In the genomic region with DNA sequence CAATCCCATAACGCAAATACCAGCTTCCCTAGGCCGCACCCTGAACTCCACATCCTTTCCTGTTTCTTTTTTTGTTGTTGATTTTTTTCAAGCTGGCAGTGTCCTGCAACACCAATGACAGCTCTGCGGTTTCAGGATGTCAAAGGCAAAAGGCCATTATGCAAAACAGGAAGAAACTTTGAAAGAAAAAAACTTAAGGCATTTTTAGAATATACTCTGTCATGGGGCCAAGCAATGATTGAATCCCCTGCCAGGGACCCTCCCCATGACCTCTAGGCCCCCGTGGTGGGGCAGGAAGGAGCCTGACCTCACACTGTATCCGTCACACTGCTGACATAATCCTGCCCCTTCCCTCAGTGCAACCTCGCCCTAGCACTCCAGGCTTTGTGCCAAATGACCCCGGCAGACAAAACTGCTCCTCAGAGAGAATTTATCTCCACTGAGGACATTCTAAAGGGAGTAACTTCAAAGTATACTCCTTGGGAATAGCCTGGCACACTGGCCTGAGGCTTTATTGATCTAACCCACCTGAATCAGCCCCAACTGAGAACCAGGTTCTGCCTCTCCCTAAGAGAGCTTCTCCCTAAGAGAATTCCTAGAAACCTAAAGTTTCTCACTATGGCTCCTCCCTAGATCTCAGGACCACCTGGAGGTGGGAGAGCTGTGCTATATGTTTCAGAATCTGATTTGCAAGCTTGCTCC, we compare ENCODE assay signal across 8 cellular contexts. TPM values are rescaled to one million over a fixed set of nuclear protein-coding genes. Genes with fewer than 3 reads are reported as not detected.
DNase-seq lines count a peak whose midpoint lies in the region; ATAC-seq and TF ChIP-seq lines count a peak whose summit lies in the region.

No MANE protein-coding gene starts in this region.

- CTCF ChIA-PET in CD8-positive, alpha-beta memory T cell (lab: Charles Lee): interaction anchor here (0.9 to 3.7 kb wide), 7 partner anchors 8 to 131 kb away, joined by 3 to 21 read pairs (median 4); partner anchors contain the start of genes B4GALT1 and NFX1
- CTCF ChIA-PET in naive thymus-derived CD4-positive, alpha-beta T cell (lab: Charles Lee): interaction anchor here (1.0 to 2.5 kb wide), 4 partner anchors 8 to 17 kb away, joined by 3 to 10 read pairs (median 4); no protein-coding TSS in a partner anchor

- no peak for TF ChIP-seq CTCF in dorsolateral prefrontal cortex (IDR thresholded peaks at IDR 0.05 in 54 of 56, conservative IDR thresholded peaks at IDR 0.05 in 2 of 56; ENCODE audit: low read depth in 1 of 56, partially characterized antibody in 56 of 56)

- ATAC-seq in naive thymus-derived CD4-positive, alpha-beta T cell: peak; percentile 78
- no peak for ATAC-seq in HG02970 (IDR thresholded peaks at IDR 0.05; ENCODE audit: low FRiP score, unreplicated experiment)

- peak overlapping the region; percentile 16 for H3K4me3 ChIP-seq in CD8-positive, alpha-beta memory T cell (ENCODE audit: low read length)
- H3K4me3 ChIP-seq in dorsolateral prefrontal cortex: peak overlapping the region in 2 of 59 donors; percentile 5 to 9
- H3K4me3 ChIP-seq in naive thymus-derived CD4-positive, alpha-beta T cell (ENCODE audit: low read length): peak overlapping the region; percentile 8

- peak overlapping the region; percentile 63 to 99 (median 88) for H3K4me3 Mint-ChIP-seq in CD8-positive, alpha-beta memory T cell
- peak overlapping the region; percentile 64 to 86 (median 78) for H3K4me3 Mint-ChIP-seq in naive thymus-derived CD4-positive, alpha-beta T cell

- no peaks in the 10 kb centered on the region for H3K27me3 ChIP-seq in CD8-positive, alpha-beta memory T cell (ENCODE audit: insufficient read depth, low read length, poor library complexity, severe bottlenecking)
- no peaks in the 10 kb centered on the region for H3K27me3 ChIP-seq in dorsolateral prefrontal cortex
- no peaks in the 10 kb centered on the region for H3K27me3 ChIP-seq in naive thymus-derived CD4-positive, alpha-beta T cell (ENCODE audit: control insufficient read depth in 2 of 2, insufficient read depth in 2 of 2, low read length in 2 of 2)

- intact Hi-C loops in dorsolateral prefrontal cortex (cut with DNase I): no loop called here
- intact Hi-C loops in naive thymus-derived CD4-positive, alpha-beta T cell (cut with micrococcal nuclease): loop anchor here (1.0 to 2.0 kb wide), 6 partner anchors 8 to 132 kb away; partner anchors contain the start of genes B4GALT1 (in 1 of the 2) and NFX1 (in 1 of the 2)

- peaks cover 89 to 98% (median 98%) of the 10 kb centered on the region in 3 donors for H3K4me1 Mint-ChIP-seq in CD8-positive, alpha-beta memory T cell
- H3K4me1 Mint-ChIP-seq in naive thymus-derived CD4-positive, alpha-beta T cell: peaks cover 76 to 99% (median 94%) of the 10 kb centered on the region in 7 donors

- peak overlapping the region; percentile 91 to 99 (median 98) for H3K27ac Mint-ChIP-seq in CD8-positive, alpha-beta memory T cell
- H3K27ac Mint-ChIP-seq in naive thymus-derived CD4-positive, alpha-beta T cell: peak overlapping the region; percentile 88 to 99 (median 97)

- H3K36me3 ChIP-seq in CD8-positive, alpha-beta memory T cell (ENCODE audit: insufficient read depth, low read length): no peaks in the 10 kb centered on the region
- no peaks in the 10 kb centered on the region for H3K36me3 ChIP-seq in naive thymus-derived CD4-positive, alpha-beta T cell (ENCODE audit: control insufficient read depth in 2 of 3, insufficient read depth in 3 of 3, low read length in 3 of 3)

- DNase-seq in CD8-positive, alpha-beta memory T cell: peak in 3 of 5 donors; percentile 68 to 74 (median 70)
- DNase-seq in HCEC 1CT (peak; percentile 47), SIG-M5 (lab: John Stamatoyannopoulos, UW) (peak; percentile 17), dorsolateral prefrontal cortex (no peak), NCI-H524 treated with DMSO at 0.1 percent for 48 hours (lab: John Stamatoyannopoulos, UW) (no peak), epidermal melanocyte (ENCODE audit: insufficient read length, low spot score) (no peak)
- DNase-seq in naive thymus-derived CD4-positive, alpha-beta T cell: peak in 7 of 9 donors; percentile 51 to 62 (median 59)

- peak overlapping the region; percentile 86 for H3K27ac ChIP-seq in CD8-positive, alpha-beta memory T cell (ENCODE audit: low read depth, low read length)
- H3K27ac ChIP-seq in dorsolateral prefrontal cortex: peak overlapping the region in 57 of 59 donors; percentile 8 to 94 (median 78)
- H3K27ac ChIP-seq in naive thymus-derived CD4-positive, alpha-beta T cell (ENCODE audit: low read depth, low read length): peak overlapping the region; percentile 91

- H3K27me3 Mint-ChIP-seq in CD8-positive, alpha-beta memory T cell: no peaks in the 10 kb centered on the region
- H3K27me3 Mint-ChIP-seq in naive thymus-derived CD4-positive, alpha-beta T cell: no peaks in the 10 kb centered on the region

- H3K4me1 ChIP-seq in CD8-positive, alpha-beta memory T cell (ENCODE audit: insufficient read depth, low read length): peaks cover 95% of the 10 kb centered on the region
- H3K4me1 ChIP-seq in naive thymus-derived CD4-positive, alpha-beta T cell (ENCODE audit: control insufficient read depth in 2 of 2, insufficient read depth in 2 of 2, low read length in 2 of 2): peaks cover 84 to 94% of the 10 kb centered on the region in 2 donors

- no peaks in the 10 kb centered on the region for H3K9me3 Mint-ChIP-seq in CD8-positive, alpha-beta memory T cell
- H3K9me3 Mint-ChIP-seq in naive thymus-derived CD4-positive, alpha-beta T cell: no peaks in the 10 kb centered on the region

- H3K36me3 Mint-ChIP-seq in CD8-positive, alpha-beta memory T cell: peaks cover 0 to 2% (median 0%) of the 10 kb centered on the region in 3 donors
- H3K36me3 Mint-ChIP-seq in naive thymus-derived CD4-positive, alpha-beta T cell: peaks cover 0 to 15% (median 5%) of the 10 kb centered on the region in 5 donors

- POLR2A ChIA-PET in CD8-positive, alpha-beta memory T cell (lab: Charles Lee): interaction anchor here (1.3 to 1.8 kb wide), 2 partner anchors 18 to 22 kb away, joined by 4 to 7 read pairs; no protein-coding TSS in a partner anchor
- POLR2A ChIA-PET in naive thymus-derived CD4-positive, alpha-beta T cell (lab: Charles Lee): interaction anchor here (0.7 to 7.6 kb wide), 6 partner anchors 9 to 134 kb away, joined by 3 to 92 read pairs (median 6); partner anchors contain the start of genes DNAJA1 and SMU1

- H3K9me3 ChIP-seq in CD8-positive, alpha-beta memory T cell (ENCODE audit: low read length): no peaks in the 10 kb centered on the region
- H3K9me3 ChIP-seq in naive thymus-derived CD4-positive, alpha-beta T cell (ENCODE audit: control insufficient read depth in 2 of 3, low read length in 3 of 3): peaks cover 0 to 3% (median 0%) of the 10 kb centered on the region in 3 experiments

RNA-seq across cellular contexts. Expression of gene B4GALT1, which starts 7.9 kb away (rescaled TPM):
- 10 to 100 TPM; 38.0 to 38.3 TPM for total RNA-seq in CD8-positive, alpha-beta memory T cell
- polyA plus RNA-seq in CD8-positive, alpha-beta memory T cell: 41.6 TPM
- total RNA-seq in dorsolateral prefrontal cortex: 10 to 100 TPM in 8 of 120 experiments, 1 to 10 TPM in 112; 2.8 to 13.3 (median 6.0) TPM
- total RNA-seq in naive thymus-derived CD4-positive, alpha-beta T cell: 10 to 100 TPM; 40.7 to 86.2 (median 45.6) TPM
- polyA plus RNA-seq in naive thymus-derived CD4-positive, alpha-beta T cell: 10 to 100 TPM; 12.9 to 16.4 TPM

Comparison
In these comparisons a context has a peak if more than half of its experiments do, and no peak if none do; other contexts are left out.
1. DNase-seq: peak in CD8-positive, alpha-beta memory T cell (3 of 5), HCEC 1CT (single experiment), SIG-M5 (single experiment) and naive thymus-derived CD4-positive, alpha-beta T cell (7 of 9); none in dorsolateral prefrontal cortex (0 of 10), NCI-H524 treated with DMSO at 0.1 percent for 48 hours (single experiment) and epidermal melanocyte (single experiment).
2. intact Hi-C loops: an anchor here in naive thymus-derived CD4-positive, alpha-beta T cell (1.0 to 2.0 kb wide); none called in dorsolateral prefrontal cortex.
3. Peak in every context shown above with its lines, with median percentiles within 50 percentile points of each other: H3K27ac ChIP-seq.